1 cellular context compared by ENCODE assay signal in the genomic region with DNA sequence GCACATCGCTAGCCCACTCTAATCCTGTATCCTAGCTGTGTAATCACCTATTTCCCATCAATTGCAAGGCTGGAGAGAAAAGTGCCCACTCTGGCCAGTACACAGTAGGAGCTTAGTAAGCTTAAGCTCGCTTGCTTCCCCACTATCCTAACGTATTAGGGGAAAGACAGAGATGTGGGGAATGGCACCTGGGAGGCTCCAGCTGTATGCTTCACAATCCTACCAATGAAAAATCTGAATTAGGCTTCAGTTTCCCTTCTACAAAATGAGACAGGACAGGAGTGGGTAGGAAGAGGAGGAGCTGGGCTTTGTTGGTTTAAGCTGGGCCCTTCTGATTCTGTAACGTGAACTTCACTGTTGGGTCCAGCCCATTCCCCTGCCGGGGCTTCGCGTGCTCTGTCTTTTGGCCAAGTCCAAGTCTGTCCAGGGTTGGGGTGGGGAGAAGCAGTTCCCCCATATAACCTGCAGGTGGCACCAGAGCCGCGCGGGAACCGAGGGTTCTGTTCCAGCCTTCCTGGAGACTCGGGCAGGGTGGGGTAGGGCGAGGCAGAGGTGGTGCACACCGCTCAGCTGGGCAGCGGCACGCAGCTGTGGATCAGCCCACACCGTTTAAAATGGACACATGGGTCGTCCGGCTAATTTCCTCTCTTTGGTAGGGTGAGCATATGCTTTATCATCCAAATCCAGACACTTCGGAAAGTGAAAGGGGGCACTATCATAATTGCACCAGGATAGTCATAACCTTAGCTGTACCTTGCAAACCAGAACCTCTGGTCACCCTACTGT.
TF ChIP-seq lines count a peak whose summit lies in the region.

No MANE protein-coding gene starts in this region.

TF ChIP-seq in HepG2, 621 proteins besides CTCF, POLR2A, EP300 and RAD21 (continued from another document and continues in another):
- TF ChIP-seq ZNF142 (CRISPR knock-in tag; IDR thresholded peaks at IDR 0.05) (no peak), ZNF431 (CRISPR knock-in tag; IDR thresholded peaks at IDR 0.05; ENCODE audit: borderline replicate concordance, low read depth) (no peak), ZFX (CRISPR knock-in tag; IDR thresholded peaks at IDR 0.05; ENCODE audit: low read depth) (no peak), SP4 (CRISPR knock-in tag; IDR thresholded peaks at IDR 0.05) (peak; percentile 28; the same call in 1 of the 2 replicates), PTBP1 (IDR thresholded peaks at IDR 0.05; ENCODE audit: low read depth, low read length, poor library complexity, severe bottlenecking) (no peak), ZNF567 (CRISPR knock-in tag; IDR thresholded peaks at IDR 0.05; ENCODE audit: borderline replicate concordance) (no peak), ZNF552 (CRISPR knock-in tag; IDR thresholded peaks at IDR 0.05; ENCODE audit: borderline replicate concordance) (no peak), ZFP62 (CRISPR knock-in tag; IDR thresholded peaks at IDR 0.05) (no peak), ZNF251 (CRISPR knock-in tag; IDR thresholded peaks at IDR 0.05) (no peak), ZNF281 (CRISPR knock-in tag; IDR thresholded peaks at IDR 0.05; ENCODE audit: borderline replicate concordance) (no peak), MXD4 (CRISPR knock-in tag; IDR thresholded peaks at IDR 0.05) (no peak), ZNF687 (CRISPR knock-in tag; IDR thresholded peaks at IDR 0.05) (peak; percentile 50), ZSCAN25 (CRISPR knock-in tag; IDR thresholded peaks at IDR 0.05) (peak; percentile 99), DZIP1 (CRISPR knock-in tag; IDR thresholded peaks at IDR 0.05) (no peak), DPF2 (CRISPR knock-in tag; IDR thresholded peaks at IDR 0.05; ENCODE audit: borderline replicate concordance, low read depth) (no peak), ADNP (CRISPR knock-in tag; IDR thresholded peaks at IDR 0.05) (no peak), ZBTB26 (CRISPR knock-in tag; IDR thresholded peaks at IDR 0.05; ENCODE audit: borderline replicate concordance) (no peak), STAG1 (CRISPR knock-in tag; IDR thresholded peaks at IDR 0.05) (peak; percentile 95), NFRKB (IDR thresholded peaks at IDR 0.05) (no peak), ZNF784 (CRISPR knock-in tag; IDR thresholded peaks at IDR 0.05; ENCODE audit: borderline replicate concordance) (no peak), SPEN (CRISPR knock-in tag; IDR thresholded peaks at IDR 0.05; ENCODE audit: low read depth) (0 out of 2 replicates have a peak, but pooled peaks have one; percentile 44), ZNF839 (CRISPR knock-in tag; IDR thresholded peaks at IDR 0.05; ENCODE audit: borderline replicate concordance) (no peak), ZNF326 (CRISPR knock-in tag; IDR thresholded peaks at IDR 0.05; ENCODE audit: borderline replicate concordance) (no peak), FOXK1 (CRISPR knock-in tag; IDR thresholded peaks at IDR 0.05; ENCODE audit: borderline replicate concordance, low read depth) (no peak), NR2F6 (IDR thresholded peaks at IDR 0.05) (no peak), NR2F6 (CRISPR knock-in tag; IDR thresholded peaks at IDR 0.05) (no peak; the same call in 1 of the 2 replicates), HNF4G (IDR thresholded peaks at IDR 0.05; ENCODE audit: borderline replicate concordance, low read depth, low read length) (no peak), HNF4G (CRISPR knock-in tag; IDR thresholded peaks at IDR 0.05; ENCODE audit: borderline replicate concordance, low read depth) (no peak), ZFP1 (CRISPR knock-in tag; IDR thresholded peaks at IDR 0.05) (no peak), MTF2 (CRISPR knock-in tag; IDR thresholded peaks at IDR 0.05; ENCODE audit: borderline replicate concordance) (no peak)
- TF ChIP-seq, protein P1, sequence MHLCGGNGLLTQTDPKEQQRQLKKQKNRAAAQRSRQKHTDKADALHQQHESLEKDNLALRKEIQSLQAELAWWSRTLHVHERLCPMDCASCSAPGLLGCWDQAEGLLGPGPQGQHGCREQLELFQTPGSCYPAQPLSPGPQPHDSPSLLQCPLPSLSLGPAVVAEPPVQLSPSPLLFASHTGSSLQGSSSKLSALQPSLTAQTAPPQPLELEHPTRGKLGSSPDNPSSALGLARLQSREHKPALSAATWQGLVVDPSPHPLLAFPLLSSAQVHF (CRISPR knock-in tag; IDR thresholded peaks at IDR 0.05): no peak
- TF ChIP-seq, protein P2, sequence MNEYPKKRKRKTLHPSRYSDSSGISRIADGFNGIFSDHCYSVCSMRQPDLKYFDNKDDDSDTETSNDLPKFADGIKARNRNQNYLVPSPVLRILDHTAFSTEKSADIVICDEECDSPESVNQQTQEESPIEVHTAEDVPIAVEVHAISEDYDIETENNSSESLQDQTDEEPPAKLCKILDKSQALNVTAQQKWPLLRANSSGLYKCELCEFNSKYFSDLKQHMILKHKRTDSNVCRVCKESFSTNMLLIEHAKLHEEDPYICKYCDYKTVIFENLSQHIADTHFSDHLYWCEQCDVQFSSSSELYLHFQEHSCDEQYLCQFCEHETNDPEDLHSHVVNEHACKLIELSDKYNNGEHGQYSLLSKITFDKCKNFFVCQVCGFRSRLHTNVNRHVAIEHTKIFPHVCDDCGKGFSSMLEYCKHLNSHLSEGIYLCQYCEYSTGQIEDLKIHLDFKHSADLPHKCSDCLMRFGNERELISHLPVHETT (CRISPR knock-in tag; conservative IDR thresholded peaks at IDR 0.05): no peak
- TF ChIP-seq, protein P3, sequence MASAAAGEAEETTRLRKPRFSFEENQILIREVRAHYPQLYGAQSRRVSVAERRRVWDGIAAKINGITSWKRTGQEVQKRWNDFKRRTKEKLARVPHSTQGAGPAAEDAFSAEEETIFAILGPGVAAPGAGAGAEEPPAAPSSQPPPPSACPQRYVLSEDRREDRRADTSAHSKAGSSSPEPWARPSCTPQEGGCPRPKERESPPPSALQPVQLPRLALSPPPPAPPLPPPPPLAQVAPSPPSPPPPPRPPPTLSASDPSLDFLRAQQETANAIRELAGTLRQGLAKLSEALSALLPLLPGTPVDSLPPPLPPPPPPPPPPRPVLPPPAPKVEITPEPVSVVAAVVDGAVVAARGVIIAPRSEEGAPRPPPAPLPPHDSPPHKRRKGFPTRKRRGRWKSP (CRISPR knock-in tag; IDR thresholded peaks at IDR 0.05): no peak
